ENCODE assay signal across 14 cellular contexts in the genomic region with DNA sequence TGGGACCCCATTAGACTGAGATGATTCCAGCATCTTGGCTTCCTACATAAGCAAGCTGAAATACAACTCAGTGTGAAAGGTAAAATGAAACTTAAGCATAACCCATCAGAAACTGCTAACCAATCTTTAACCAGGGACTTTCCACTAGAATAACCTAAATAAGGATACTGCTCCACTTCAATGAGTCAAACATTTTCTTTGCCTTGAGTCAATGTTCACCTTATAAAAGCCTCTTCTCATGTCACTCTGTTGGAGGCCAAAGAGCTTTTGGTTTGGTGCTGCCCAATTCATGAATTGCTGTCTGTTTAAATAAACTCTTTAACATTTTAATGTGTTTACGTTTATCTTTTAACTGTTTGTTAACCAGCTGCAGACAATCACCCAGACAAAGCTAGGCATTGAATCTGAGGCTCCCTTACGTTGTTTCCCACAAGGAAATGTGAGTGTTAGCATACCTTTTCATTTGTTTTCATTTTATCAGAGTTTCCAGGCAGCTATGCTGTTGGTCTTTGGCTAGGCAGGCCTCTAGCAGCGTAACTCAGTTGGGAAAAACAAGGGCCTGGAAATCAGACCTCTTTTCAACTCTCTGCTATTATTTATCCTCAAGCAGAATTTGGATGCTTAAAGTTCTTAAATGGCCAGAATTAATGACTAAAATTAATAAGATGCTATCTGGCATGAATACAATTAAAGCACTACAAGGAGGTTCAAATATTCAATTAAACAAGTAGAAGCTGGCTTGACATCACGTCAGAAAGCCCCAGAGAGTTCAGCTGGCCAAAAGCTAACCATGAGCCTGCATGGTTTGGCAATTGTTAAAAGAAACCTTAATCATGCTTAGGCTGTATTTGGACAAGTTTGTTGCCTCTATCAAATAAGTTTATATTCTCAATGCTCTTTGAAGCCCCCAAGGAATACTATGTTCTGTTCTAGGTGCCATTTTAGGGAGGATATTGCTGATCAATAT.
A peak's percentile ranks its signal among the peaks of the same experiment; 100 is the strongest.
DNase-seq lines count a peak whose midpoint lies in the region; ATAC-seq and TF ChIP-seq lines count a peak whose summit lies in the region.
"Had no signal": no experiment of that assay in that cellular context is flagged by ENCODE, and none has a peak within 500 bp of the region (broad histone marks: within the 10 kb centered on the region; RNA-seq: fewer than 3 reads in every experiment).

No MANE protein-coding gene starts in this region.

- H3K27ac ChIP-seq in HUES64 (ENCODE audit: low read depth, low read length) = peak overlapping the region; percentile 50; the same call in 1 of the 2 replicates
- H3K27ac ChIP-seq in sigmoid colon = peak overlapping the region in 3 of 4 donors; percentile 32 to 41 (median 38)
- H3K27ac ChIP-seq in coronary artery = no peak overlapping the region
- H3K27ac ChIP-seq: upper lobe of right lung had no signal

- peak; percentile 86 for ATAC-seq in HG02759 (IDR thresholded peaks at IDR 0.05; ENCODE audit: unreplicated experiment)
- ATAC-seq: T-helper 17 cell, upper lobe of right lung had no signal

- H3K36me3 ChIP-seq in HUES64 (ENCODE audit: insufficient read depth, low read length) = no peaks in the 10 kb centered on the region
- no peaks in the 10 kb centered on the region for H3K36me3 ChIP-seq in sigmoid colon
- H3K36me3 ChIP-seq: upper lobe of right lung had no signal

- 78% methylated on average over 4 of the region's 4 CpGs for WGBS in HUES64
- 61 to 67% methylated on average over 4 of the region's 4 CpGs for WGBS in sigmoid colon, 2 donors

- TF ChIP-seq EP300 in sigmoid colon (IDR thresholded peaks at IDR 0.05) = no peak

- intact Hi-C loops in sigmoid colon (cut with DNase I) = no loop called here

- TF ChIP-seq CTCF in sigmoid colon (IDR thresholded peaks at IDR 0.05) (no peak), coronary artery (IDR thresholded peaks at IDR 0.05) (no peak)

- no peak for TF ChIP-seq POLR2A in sigmoid colon (IDR thresholded peaks at IDR 0.05)

- peaks cover 37% of the 10 kb centered on the region for H3K9me3 ChIP-seq in HUES64 (ENCODE audit: insufficient read depth, low read depth, low read length)
- H3K9me3 ChIP-seq in sigmoid colon = no peaks in the 10 kb centered on the region
- H3K9me3 ChIP-seq: upper lobe of right lung had no signal

- DNase-seq in NCI-H748 (lab: John Stamatoyannopoulos, UW; ENCODE audit: unreplicated experiment) (peak; percentile 36), NCI-H748 treated with DMSO at 0.1 percent for 48 hours (lab: John Stamatoyannopoulos, UW) (no peak), sigmoid colon (no peak), GOT3 (lab: John Stamatoyannopoulos, UW) (no peak), NCI-H1105 (lab: John Stamatoyannopoulos, UW) (no peak), coronary artery (ENCODE audit: low spot score) (no peak)
- DNase-seq: 8988T, hypothalamus, NCI-H1417, OCI-M1, T-helper 17 cell, upper lobe of right lung had no signal

- H3K27me3 ChIP-seq in HUES64 (ENCODE audit: insufficient read depth, low read length) (no peaks in the 10 kb centered on the region), sigmoid colon (no peaks in the 10 kb centered on the region)
- H3K27me3 ChIP-seq: upper lobe of right lung had no signal

- no peak overlapping the region for H3K9ac ChIP-seq in HUES64 (ENCODE audit: low read depth, low read length)

- peaks cover 9% of the 10 kb centered on the region; the same call in 1 of the 2 replicates for H3K4me1 ChIP-seq in HUES64 (ENCODE audit: insufficient read depth, low read length)
- H3K4me1 ChIP-seq in sigmoid colon = peaks cover 0 to 58% (median 49%) of the 10 kb centered on the region in 4 donors
- H3K4me1 ChIP-seq: upper lobe of right lung had no signal

- H3K4me3 ChIP-seq in HUES64 (ENCODE audit: low read length) (no peak overlapping the region), sigmoid colon (no peak overlapping the region), coronary artery (no peak overlapping the region)
- H3K4me3 ChIP-seq: upper lobe of right lung had no signal

Comparison
In these comparisons a context has a peak if more than half of its experiments do, and no peak if none do; other contexts are left out.
1. H3K27ac ChIP-seq: peak in HUES64 (single experiment) and sigmoid colon (3 of 4); none in coronary artery (0 of 2).